Comparison of ENCODE assay signal across 18 cellular contexts in genomic region chr12:95710386-95710785, GRCh38.
DNase-seq lines count a peak whose midpoint lies in the region; TF ChIP-seq lines count a peak whose summit lies in the region.
"Had no signal": no experiment of that assay in that cellular context is flagged by ENCODE, and none has a peak within 500 bp of the region (broad histone marks: within the 10 kb centered on the region; RNA-seq: fewer than 3 reads in every experiment).

No MANE protein-coding gene starts in this region.

- peaks cover 65% of the 10 kb centered on the region for H3K36me3 Mint-ChIP-seq in osteocyte (ENCODE audit: unreplicated experiment)
- H3K36me3 Mint-ChIP-seq: CD4-positive, CD25-positive, alpha-beta regulatory T cell; CD8-positive, alpha-beta T cell had no signal

- H2AFZ ChIP-seq in mammary epithelial cell (ENCODE audit: low read depth, low read length) = peak overlapping the region; percentile 44
- H2AFZ ChIP-seq: GM23248 had no signal

- H4K20me1 ChIP-seq in mammary epithelial cell (ENCODE audit: insufficient read depth, low read length) = no peaks in the 10 kb centered on the region
- H4K20me1 ChIP-seq: BLaER1 had no signal

- H3K4me1 ChIP-seq in mammary epithelial cell (ENCODE audit: insufficient read depth, low read length) = peaks cover 5% of the 10 kb centered on the region
- H3K4me1 ChIP-seq in breast epithelium = no peaks in the 10 kb centered on the region
- no peaks in the 10 kb centered on the region for H3K4me1 ChIP-seq in colonic mucosa
- H3K4me1 ChIP-seq: BLaER1 had no signal

- no peak overlapping the region for H3K27ac ChIP-seq in mammary epithelial cell (ENCODE audit: insufficient read depth, low read depth, low read length)
- H3K27ac ChIP-seq in breast epithelium = no peak overlapping the region
- no peak overlapping the region for H3K27ac ChIP-seq in colonic mucosa
- H3K27ac ChIP-seq: 22Rv1, BLaER1, C4-2B, GM23248 had no signal

- H3K36me3 ChIP-seq in mammary epithelial cell (ENCODE audit: insufficient read depth, low read length) (no peaks in the 10 kb centered on the region), breast epithelium (no peaks in the 10 kb centered on the region), colonic mucosa (no peaks in the 10 kb centered on the region)
- H3K36me3 ChIP-seq: BLaER1 had no signal

- H3K9ac ChIP-seq in mammary epithelial cell (ENCODE audit: insufficient read depth, low read length) (no peak overlapping the region), colonic mucosa (ENCODE audit: low read depth in 2 of 2, low read length in 2 of 2) (no peak overlapping the region)
- H3K9ac ChIP-seq: BLaER1, GM23248 had no signal

- intact Hi-C loops in mammary epithelial cell (cut with micrococcal nuclease) (loop anchor here (10.0 kb wide), 1 partner anchor 74 kb away; no protein-coding TSS in a partner anchor), breast epithelium (cut with DNase I; ENCODE audit: low total_unique reads) (no loop called here), colonic mucosa (cut with DNase I) (no loop called here)

- DNase-seq in mammary epithelial cell (peak; percentile 69), breast epithelium (ENCODE audit: low spot score in 2 of 2) (no peak), epithelial cell of esophagus (ENCODE audit: low read depth) (peak; percentile 59), osteocyte (ENCODE audit: extremely low spot score, unreplicated experiment) (no peak), colonic mucosa (no peak), retina (no peak)
- DNase-seq: Caco-2; CD4-positive, CD25-positive, alpha-beta regulatory T cell; CD8-positive, alpha-beta T cell; DMS153; DND-41; GM23248; H9 had no signal

- peak overlapping the region; percentile 35 for H3K4me2 ChIP-seq in mammary epithelial cell (ENCODE audit: insufficient read depth, low read depth, low read length)
- H3K4me2 ChIP-seq: BLaER1 had no signal

- H3K27me3 ChIP-seq in mammary epithelial cell (ENCODE audit: insufficient read depth, low read length) (no peaks in the 10 kb centered on the region), breast epithelium (no peaks in the 10 kb centered on the region), colonic mucosa (no peaks in the 10 kb centered on the region)
- H3K27me3 ChIP-seq: BLaER1 had no signal

- H3K27me3 Mint-ChIP-seq in osteocyte (ENCODE audit: unreplicated experiment) = no peaks in the 10 kb centered on the region
- H3K27me3 Mint-ChIP-seq: CD4-positive, CD25-positive, alpha-beta regulatory T cell had no signal

- WGBS in mammary epithelial cell (ENCODE audit: low coverage, missing lambda C conversion rate) = 37% methylated on average over 8 of the region's 8 CpGs

- peak overlapping the region; percentile 80 for H3K27ac Mint-ChIP-seq in osteocyte (ENCODE audit: unreplicated experiment)
- H3K27ac Mint-ChIP-seq: B cell; CD4-positive, CD25-positive, alpha-beta regulatory T cell; CD8-positive, alpha-beta T cell; H9 had no signal

- no TSS peak for BruUV-seq in mammary epithelial cell (replicated peaks; lab: Mats Ljungman, UMichigan)

- H3K4me1 Mint-ChIP-seq in osteocyte (ENCODE audit: unreplicated experiment) = peaks cover 57% of the 10 kb centered on the region
- H3K4me1 Mint-ChIP-seq: B cell; CD4-positive, CD25-positive, alpha-beta regulatory T cell had no signal

- H3K4me3 ChIP-seq in mammary epithelial cell (replicated peaks in 1 of 3; ENCODE audit: insufficient read depth in 1 of 3, low read depth in 2 of 3, low read length in 3 of 3) (no peak overlapping the region), breast epithelium (no peak overlapping the region), epithelial cell of esophagus (ENCODE audit: low read length) (no peak overlapping the region), colonic mucosa (no peak overlapping the region)
- H3K4me3 ChIP-seq: BLaER1, GM12878, GM23248 had no signal

- no peaks in the 10 kb centered on the region for H3K9me3 Mint-ChIP-seq in osteocyte (ENCODE audit: unreplicated experiment)
- H3K9me3 Mint-ChIP-seq: CD8-positive, alpha-beta T cell; H9 had no signal

- H3K9me3 ChIP-seq in mammary epithelial cell (replicated peaks; ENCODE audit: insufficient read depth, low read length) = no peaks in the 10 kb centered on the region
- no peaks in the 10 kb centered on the region for H3K9me3 ChIP-seq in breast epithelium
- H3K9me3 ChIP-seq in colonic mucosa = no peaks in the 10 kb centered on the region
- H3K9me3 ChIP-seq: BLaER1, Caco-2 had no signal

- dilution Hi-C loops in mammary epithelial cell (cut with HindIII; ENCODE audit: low sequenced_read_pairs) = no loop called here

- TF ChIP-seq CTCF in mammary epithelial cell (conservative IDR thresholded peaks at IDR 0.05 in 1 of 2, IDR thresholded peaks at IDR 0.05 in 1 of 2; ENCODE audit: extremely low read depth in 1 of 2, insufficient read depth in 1 of 2, low read depth in 1 of 2, low read length in 2 of 2) (no peak), breast epithelium (IDR thresholded peaks at IDR 0.05) (no peak), epithelial cell of esophagus (IDR thresholded peaks at IDR 0.05; ENCODE audit: insufficient read depth, low read depth, low read length, missing control alignments) (no peak), osteocyte (IDR thresholded peaks at IDR 0.05) (no peak), colonic mucosa (IDR thresholded peaks at IDR 0.05) (no peak)

- CTCF ChIA-PET in mammary epithelial cell (lab: Charles Lee; ENCODE audit: low non-redundant PET) = no interaction called here

- in situ Hi-C loops in mammary epithelial cell (cut with MboI; ENCODE audit: low sequenced_read_pairs in 2 of 2) = no loop called here

- no peak overlapping the region for H3K4me3 Mint-ChIP-seq in osteocyte (ENCODE audit: unreplicated experiment)
- H3K4me3 Mint-ChIP-seq: B cell; CD4-positive, CD25-positive, alpha-beta regulatory T cell; CD8-positive, alpha-beta T cell; H9 had no signal

- TF ChIP-seq POLR2A in breast epithelium (IDR thresholded peaks at IDR 0.05) = no peak

- no peaks in the 10 kb centered on the region for H3K79me2 ChIP-seq in mammary epithelial cell (ENCODE audit: insufficient read depth, low read length)

Comparison
In these comparisons a context has a peak if more than half of its experiments do, and no peak if none do; other contexts are left out.
1. DNase-seq: peak in mammary epithelial cell (single experiment) and epithelial cell of esophagus (single experiment); none in breast epithelium (0 of 2), osteocyte (single experiment), colonic mucosa (single experiment) and retina (single experiment).